In the genomic region with DNA sequence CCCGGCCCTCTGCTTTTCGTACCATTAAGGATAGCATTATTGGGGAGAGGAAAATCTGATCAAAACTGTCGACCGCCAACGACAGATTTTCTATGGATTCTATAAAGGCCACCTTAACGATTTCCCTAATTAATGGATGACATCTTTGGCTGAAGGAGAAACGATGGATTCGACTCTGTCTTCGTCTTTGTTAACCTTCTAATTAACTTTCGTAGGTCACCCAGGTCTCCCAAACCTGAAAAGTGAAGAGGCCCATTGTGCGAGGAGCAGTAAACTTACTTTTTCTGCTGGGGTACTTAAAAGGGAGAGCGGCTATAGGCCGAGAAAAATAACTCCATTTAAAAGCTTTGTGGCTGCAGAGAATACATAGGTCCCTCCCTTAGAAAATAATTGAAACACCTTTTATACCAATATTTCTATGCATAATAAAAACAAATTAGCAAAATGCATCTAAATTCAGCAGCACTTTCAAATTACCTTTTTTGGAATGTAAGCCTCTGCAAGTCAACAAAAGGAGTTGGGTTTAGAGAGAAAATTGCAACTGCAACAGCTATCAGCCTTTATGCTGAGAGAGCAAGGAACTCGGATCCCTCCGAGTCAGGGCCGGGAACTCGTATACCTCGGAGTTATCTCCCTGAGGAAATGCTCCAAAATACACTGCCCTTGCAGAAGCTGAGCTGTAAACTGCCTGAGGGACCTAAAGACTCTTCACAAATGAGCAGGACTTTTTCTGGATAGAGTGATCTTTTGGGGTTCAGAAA, we compare ENCODE assay signal across 2 cellular contexts.
TF ChIP-seq lines count a peak whose summit lies in the region.

No MANE protein-coding gene starts in this region.

TF ChIP-seq in SK-N-SH, 30 proteins besides CTCF, POLR2A, EP300 and RAD21 (continued from another document):
- TF ChIP-seq RXRA (IDR thresholded peaks at IDR 0.05; ENCODE audit: borderline replicate concordance, low read depth): no peak
- TF ChIP-seq TEAD4 (IDR thresholded peaks at IDR 0.05; ENCODE audit: borderline replicate concordance, insufficient read depth): no peak
- no peak for TF ChIP-seq ELF1 (IDR thresholded peaks at IDR 0.05)
- no peak for TF ChIP-seq JUND (IDR thresholded peaks at IDR 0.05)
- TF ChIP-seq SIN3A (IDR thresholded peaks at IDR 0.05; ENCODE audit: borderline replicate concordance, low read depth, low read length): no peak
- TF ChIP-seq TAF1 (IDR thresholded peaks at IDR 0.05; ENCODE audit: borderline replicate concordance, low read depth, low read length): no peak
- TF ChIP-seq FOSL2 (IDR thresholded peaks at IDR 0.05; ENCODE audit: borderline replicate concordance, low read depth): no peak
- TF ChIP-seq, protein P1, sequence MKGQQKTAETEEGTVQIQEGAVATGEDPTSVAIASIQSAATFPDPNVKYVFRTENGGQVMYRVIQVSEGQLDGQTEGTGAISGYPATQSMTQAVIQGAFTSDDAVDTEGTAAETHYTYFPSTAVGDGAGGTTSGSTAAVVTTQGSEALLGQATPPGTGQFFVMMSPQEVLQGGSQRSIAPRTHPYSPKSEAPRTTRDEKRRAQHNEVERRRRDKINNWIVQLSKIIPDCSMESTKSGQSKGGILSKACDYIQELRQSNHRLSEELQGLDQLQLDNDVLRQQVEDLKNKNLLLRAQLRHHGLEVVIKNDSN (IDR thresholded peaks at IDR 0.05; ENCODE audit: borderline replicate concordance, low read depth): no peak
- no peak for TF ChIP-seq GATA2 (CRISPR knock-in tag; IDR thresholded peaks at IDR 0.05)
- TF ChIP-seq NRF1 (IDR thresholded peaks at IDR 0.05; ENCODE audit: low read depth, low read length): no peak
- no peak for TF ChIP-seq NFIC (IDR thresholded peaks at IDR 0.05; ENCODE audit: borderline replicate concordance)
- no peak for TF ChIP-seq RCOR1 (IDR thresholded peaks at IDR 0.05; ENCODE audit: low read length)
- TF ChIP-seq, protein P2, sequence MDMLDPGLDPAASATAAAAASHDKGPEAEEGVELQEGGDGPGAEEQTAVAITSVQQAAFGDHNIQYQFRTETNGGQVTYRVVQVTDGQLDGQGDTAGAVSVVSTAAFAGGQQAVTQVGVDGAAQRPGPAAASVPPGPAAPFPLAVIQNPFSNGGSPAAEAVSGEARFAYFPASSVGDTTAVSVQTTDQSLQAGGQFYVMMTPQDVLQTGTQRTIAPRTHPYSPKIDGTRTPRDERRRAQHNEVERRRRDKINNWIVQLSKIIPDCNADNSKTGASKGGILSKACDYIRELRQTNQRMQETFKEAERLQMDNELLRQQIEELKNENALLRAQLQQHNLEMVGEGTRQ (IDR thresholded peaks at IDR 0.05; ENCODE audit: borderline replicate concordance, low read depth, low read length): no peak
- TF ChIP-seq YY1 (IDR thresholded peaks at IDR 0.05; ENCODE audit: low read depth): no peak
- TF ChIP-seq, protein P3, sequence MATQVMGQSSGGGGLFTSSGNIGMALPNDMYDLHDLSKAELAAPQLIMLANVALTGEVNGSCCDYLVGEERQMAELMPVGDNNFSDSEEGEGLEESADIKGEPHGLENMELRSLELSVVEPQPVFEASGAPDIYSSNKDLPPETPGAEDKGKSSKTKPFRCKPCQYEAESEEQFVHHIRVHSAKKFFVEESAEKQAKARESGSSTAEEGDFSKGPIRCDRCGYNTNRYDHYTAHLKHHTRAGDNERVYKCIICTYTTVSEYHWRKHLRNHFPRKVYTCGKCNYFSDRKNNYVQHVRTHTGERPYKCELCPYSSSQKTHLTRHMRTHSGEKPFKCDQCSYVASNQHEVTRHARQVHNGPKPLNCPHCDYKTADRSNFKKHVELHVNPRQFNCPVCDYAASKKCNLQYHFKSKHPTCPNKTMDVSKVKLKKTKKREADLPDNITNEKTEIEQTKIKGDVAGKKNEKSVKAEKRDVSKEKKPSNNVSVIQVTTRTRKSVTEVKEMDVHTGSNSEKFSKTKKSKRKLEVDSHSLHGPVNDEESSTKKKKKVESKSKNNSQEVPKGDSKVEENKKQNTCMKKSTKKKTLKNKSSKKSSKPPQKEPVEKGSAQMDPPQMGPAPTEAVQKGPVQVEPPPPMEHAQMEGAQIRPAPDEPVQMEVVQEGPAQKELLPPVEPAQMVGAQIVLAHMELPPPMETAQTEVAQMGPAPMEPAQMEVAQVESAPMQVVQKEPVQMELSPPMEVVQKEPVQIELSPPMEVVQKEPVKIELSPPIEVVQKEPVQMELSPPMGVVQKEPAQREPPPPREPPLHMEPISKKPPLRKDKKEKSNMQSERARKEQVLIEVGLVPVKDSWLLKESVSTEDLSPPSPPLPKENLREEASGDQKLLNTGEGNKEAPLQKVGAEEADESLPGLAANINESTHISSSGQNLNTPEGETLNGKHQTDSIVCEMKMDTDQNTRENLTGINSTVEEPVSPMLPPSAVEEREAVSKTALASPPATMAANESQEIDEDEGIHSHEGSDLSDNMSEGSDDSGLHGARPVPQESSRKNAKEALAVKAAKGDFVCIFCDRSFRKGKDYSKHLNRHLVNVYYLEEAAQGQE (IDR thresholded peaks at IDR 0.05; ENCODE audit: low read depth, low read length): no peak
- TF ChIP-seq POLR2AphosphoS5 (IDR thresholded peaks at IDR 0.05; ENCODE audit: low read depth, low read length): no peak
- no peak for TF ChIP-seq SMC3 (IDR thresholded peaks at IDR 0.05; ENCODE audit: low read depth, low read length)

TF ChIP-seq in SK-N-SH treated with all-trans-retinoic acid at 6 μM for 48 hours, 23 proteins besides CTCF, POLR2A, EP300 and RAD21 (continued from another document):
- TF ChIP-seq RARB (CRISPR knock-in tag; IDR thresholded peaks at IDR 0.05) (no peak), CSDC2 (CRISPR knock-in tag; IDR thresholded peaks at IDR 0.05) (no peak), ZFP30 (CRISPR knock-in tag; IDR thresholded peaks at IDR 0.05) (no peak), ARNTL (CRISPR knock-in tag; IDR thresholded peaks at IDR 0.05; ENCODE audit: borderline replicate concordance, low read depth) (no peak), TOX (CRISPR knock-in tag; IDR thresholded peaks at IDR 0.05; ENCODE audit: borderline replicate concordance) (no peak), ISL1 (CRISPR knock-in tag; IDR thresholded peaks at IDR 0.05) (no peak), PPARA (CRISPR knock-in tag; IDR thresholded peaks at IDR 0.05; ENCODE audit: borderline replicate concordance) (no peak)
- TF ChIP-seq, protein P4, sequence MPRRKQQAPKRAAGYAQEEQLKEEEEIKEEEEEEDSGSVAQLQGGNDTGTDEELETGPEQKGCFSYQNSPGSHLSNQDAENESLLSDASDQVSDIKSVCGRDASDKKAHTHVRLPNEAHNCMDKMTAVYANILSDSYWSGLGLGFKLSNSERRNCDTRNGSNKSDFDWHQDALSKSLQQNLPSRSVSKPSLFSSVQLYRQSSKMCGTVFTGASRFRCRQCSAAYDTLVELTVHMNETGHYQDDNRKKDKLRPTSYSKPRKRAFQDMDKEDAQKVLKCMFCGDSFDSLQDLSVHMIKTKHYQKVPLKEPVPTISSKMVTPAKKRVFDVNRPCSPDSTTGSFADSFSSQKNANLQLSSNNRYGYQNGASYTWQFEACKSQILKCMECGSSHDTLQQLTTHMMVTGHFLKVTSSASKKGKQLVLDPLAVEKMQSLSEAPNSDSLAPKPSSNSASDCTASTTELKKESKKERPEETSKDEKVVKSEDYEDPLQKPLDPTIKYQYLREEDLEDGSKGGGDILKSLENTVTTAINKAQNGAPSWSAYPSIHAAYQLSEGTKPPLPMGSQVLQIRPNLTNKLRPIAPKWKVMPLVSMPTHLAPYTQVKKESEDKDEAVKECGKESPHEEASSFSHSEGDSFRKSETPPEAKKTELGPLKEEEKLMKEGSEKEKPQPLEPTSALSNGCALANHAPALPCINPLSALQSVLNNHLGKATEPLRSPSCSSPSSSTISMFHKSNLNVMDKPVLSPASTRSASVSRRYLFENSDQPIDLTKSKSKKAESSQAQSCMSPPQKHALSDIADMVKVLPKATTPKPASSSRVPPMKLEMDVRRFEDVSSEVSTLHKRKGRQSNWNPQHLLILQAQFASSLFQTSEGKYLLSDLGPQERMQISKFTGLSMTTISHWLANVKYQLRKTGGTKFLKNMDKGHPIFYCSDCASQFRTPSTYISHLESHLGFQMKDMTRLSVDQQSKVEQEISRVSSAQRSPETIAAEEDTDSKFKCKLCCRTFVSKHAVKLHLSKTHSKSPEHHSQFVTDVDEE (CRISPR knock-in tag; IDR thresholded peaks at IDR 0.05): no peak
